ENCODE assay signal across 22 cellular contexts in genomic region chr1:181079920-181080319, GRCh38. TPM values are rescaled to one million over a fixed set of nuclear protein-coding genes. Genes with fewer than 3 reads are reported as not detected.
DNase-seq lines count a peak whose midpoint lies in the region; ATAC-seq lines count a peak whose summit lies in the region.
"Had no signal": no experiment of that assay in that cellular context is flagged by ENCODE, and none has a peak within 500 bp of the region (broad histone marks: within the 10 kb centered on the region; RNA-seq: fewer than 3 reads in every experiment).

No MANE protein-coding gene starts in this region.

- no peaks in the 10 kb centered on the region for H4K20me1 ChIP-seq in Karpas-422 (ENCODE audit: insufficient read depth, low read depth, low read length)

- H3K27ac ChIP-seq in Karpas-422 (ENCODE audit: low read length): no peak overlapping the region

- H3K9me2 ChIP-seq in Karpas-422 (replicated peaks; ENCODE audit: insufficient read depth, low read length): no peaks in the 10 kb centered on the region

- H2AFZ ChIP-seq in Karpas-422 (ENCODE audit: low read length): no peak overlapping the region
- H2AFZ ChIP-seq: GM23248 had no signal

- intact Hi-C loops in activated T-helper 2 cell treated with anti-CD3 and anti-CD28 coated beads, Interferon-gamma antibody, Interleukin-2, Interleukin-4, amounts not matched to agents 10 μg/mL and 5 μg/mL and 100 μg/mL, durations not matched to agents 14 hours and 24 hours and 36 hours (cut with micrococcal nuclease): loop anchor here (2.0 to 10.0 kb wide), 3 partner anchors 17 to 925 kb away; partner anchors contain the start of gene QSOX1

- no peak overlapping the region for H3K4me2 ChIP-seq in Karpas-422 (ENCODE audit: low read depth, low read length, poor library complexity, severe bottlenecking)

- H3K27me3 Mint-ChIP-seq in activated T-cell treated with anti-CD3 and anti-CD28 coated beads, Interleukin-2, amount 50 U/mL, for 72 hours (ENCODE audit: low read depth): peaks cover 26% of the 10 kb centered on the region
- H3K27me3 Mint-ChIP-seq in activated T-cell treated with anti-CD3 and anti-CD28 coated beads, Interleukin-2, amount 50 U/mL, for 24 hours: peaks cover 22% of the 10 kb centered on the region
- peaks cover 9% of the 10 kb centered on the region for H3K27me3 Mint-ChIP-seq in activated T-helper 2 cell treated with anti-CD3 and anti-CD28 coated beads, Interferon-gamma antibody, Interleukin-2, Interleukin-4, amounts not matched to agents 10 μg/mL and 5 μg/mL and 100 μg/mL, durations not matched to agents 14 hours and 24 hours and 36 hours (ENCODE audit: low read depth)

- no peak overlapping the region for H3K4me3 ChIP-seq in Karpas-422 (ENCODE audit: low read length)
- H3K4me3 ChIP-seq: GM23248 had no signal

- no peak overlapping the region for H3K9ac ChIP-seq in Karpas-422 (ENCODE audit: low read length)

- H3K27ac Mint-ChIP-seq in activated T-cell treated with anti-CD3 and anti-CD28 coated beads, Interleukin-2, amount 50 U/mL, for 72 hours: no peak overlapping the region
- no peak overlapping the region for H3K27ac Mint-ChIP-seq in activated T-cell treated with anti-CD3 and anti-CD28 coated beads, Interleukin-2, amount 50 U/mL, for 24 hours
- no peak overlapping the region for H3K27ac Mint-ChIP-seq in activated T-helper 2 cell treated with anti-CD3 and anti-CD28 coated beads, Interferon-gamma antibody, Interleukin-2, Interleukin-4, amounts not matched to agents 10 μg/mL and 5 μg/mL and 100 μg/mL, durations not matched to agents 14 hours and 24 hours and 36 hours
- H3K27ac Mint-ChIP-seq in stimulated activated effector memory CD8-positive, alpha-beta T cell treated with anti-CD3 and anti-CD28 coated beads, Interleukin-12 subunit alpha, Interleukin-12 subunit beta, amount 100 ng/mL, for 72 hours: peak overlapping the region; percentile 51
- H3K27ac Mint-ChIP-seq: CD4-positive, alpha-beta T cell; H9 had no signal

- no peaks in the 10 kb centered on the region for H3K27me3 ChIP-seq in Karpas-422 (ENCODE audit: low read length)
- H3K27me3 ChIP-seq: BE2C had no signal

- H3K9me3 ChIP-seq in Karpas-422 (ENCODE audit: low read length): no peaks in the 10 kb centered on the region
- H3K9me3 ChIP-seq: BE2C had no signal

- DNase-seq in activated T-cell treated with anti-CD3 and anti-CD28 coated beads, Interleukin-2, amount 50 U/mL, for 72 hours: no peak
- DNase-seq in activated T-cell treated with anti-CD3 and anti-CD28 coated beads, Interleukin-2, amount 50 U/mL, for 24 hours: no peak
- DNase-seq in Karpas-422 (peak; percentile 23), UCSD-AML1 (lab: John Stamatoyannopoulos, UW; ENCODE audit: unreplicated experiment) (no peak), midbrain (lab: John Stamatoyannopoulos, UW) (no peak)
- DNase-seq in activated T-helper 2 cell treated with anti-CD3 and anti-CD28 coated beads, Interferon-gamma antibody, Interleukin-2, Interleukin-4, amounts not matched to agents 10 μg/mL and 5 μg/mL and 100 μg/mL, durations not matched to agents 14 hours and 24 hours and 36 hours (ENCODE audit: low spot score): no peak
- no peak for DNase-seq in stimulated activated effector memory CD8-positive, alpha-beta T cell treated with anti-CD3 and anti-CD28 coated beads, Interleukin-12 subunit alpha, Interleukin-12 subunit beta, amount 100 ng/mL, for 72 hours (ENCODE audit: low spot score in 2 of 2)
- DNase-seq in activated CD4-positive, alpha-beta T cell treated with anti-CD3 and anti-CD28 coated beads for 48 hours: no peak
- DNase-seq: BE2C; CD4-positive, alpha-beta T cell; COR-L47; DMS 273 treated with DMSO at 0.1 percent for 48 hours; DMS79 treated with DMSO at 0.1 percent for 48 hours; GM23248; H9; KG1; NCI-H1105 treated with DMSO at 0.1 percent for 48 hours; NCI-H2029 treated with DMSO at 0.1 percent for 48 hours; NCI-H524 treated with DMSO at 0.1 percent for 48 hours; NCI-H82; OCI-M1; Right ventricle myocardium superior had no signal

- H3K36me3 Mint-ChIP-seq in activated T-cell treated with anti-CD3 and anti-CD28 coated beads, Interleukin-2, amount 50 U/mL, for 72 hours (ENCODE audit: insufficient read depth in 2 of 2): no peaks in the 10 kb centered on the region
- H3K36me3 Mint-ChIP-seq in activated T-cell treated with anti-CD3 and anti-CD28 coated beads, Interleukin-2, amount 50 U/mL, for 24 hours (ENCODE audit: low read depth): no peaks in the 10 kb centered on the region
- H3K36me3 Mint-ChIP-seq in activated T-helper 2 cell treated with anti-CD3 and anti-CD28 coated beads, Interferon-gamma antibody, Interleukin-2, Interleukin-4, amounts not matched to agents 10 μg/mL and 5 μg/mL and 100 μg/mL, durations not matched to agents 14 hours and 24 hours and 36 hours (ENCODE audit: low read depth): no peaks in the 10 kb centered on the region
- no peaks in the 10 kb centered on the region for H3K36me3 Mint-ChIP-seq in stimulated activated effector memory CD8-positive, alpha-beta T cell treated with anti-CD3 and anti-CD28 coated beads, Interleukin-12 subunit alpha, Interleukin-12 subunit beta, amount 100 ng/mL, for 72 hours

- H3K4me1 Mint-ChIP-seq in activated T-cell treated with anti-CD3 and anti-CD28 coated beads, Interleukin-2, amount 50 U/mL, for 72 hours (ENCODE audit: low read depth): peaks cover 38% of the 10 kb centered on the region
- H3K4me1 Mint-ChIP-seq in activated T-cell treated with anti-CD3 and anti-CD28 coated beads, Interleukin-2, amount 50 U/mL, for 24 hours (ENCODE audit: low read depth): peaks cover 20% of the 10 kb centered on the region
- H3K4me1 Mint-ChIP-seq in activated T-helper 2 cell treated with anti-CD3 and anti-CD28 coated beads, Interferon-gamma antibody, Interleukin-2, Interleukin-4, amounts not matched to agents 10 μg/mL and 5 μg/mL and 100 μg/mL, durations not matched to agents 14 hours and 24 hours and 36 hours (ENCODE audit: low read depth): peaks cover 37% of the 10 kb centered on the region
- peaks cover 34% of the 10 kb centered on the region for H3K4me1 Mint-ChIP-seq in stimulated activated effector memory CD8-positive, alpha-beta T cell treated with anti-CD3 and anti-CD28 coated beads, Interleukin-12 subunit alpha, Interleukin-12 subunit beta, amount 100 ng/mL, for 72 hours

- H3K4me1 ChIP-seq in Karpas-422 (ENCODE audit: low read length): peaks cover 9% of the 10 kb centered on the region; the same call in 1 of the 2 replicates
- H3K4me1 ChIP-seq: BE2C had no signal

- H3K36me3 ChIP-seq in Karpas-422 (ENCODE audit: insufficient read depth, low read length): no peaks in the 10 kb centered on the region
- H3K36me3 ChIP-seq: BE2C had no signal

- H3K79me2 ChIP-seq in Karpas-422 (ENCODE audit: low read length): no peaks in the 10 kb centered on the region

- H3K9me3 Mint-ChIP-seq in activated T-cell treated with anti-CD3 and anti-CD28 coated beads, Interleukin-2, amount 50 U/mL, for 72 hours: no peaks in the 10 kb centered on the region
- no peaks in the 10 kb centered on the region for H3K9me3 Mint-ChIP-seq in activated T-cell treated with anti-CD3 and anti-CD28 coated beads, Interleukin-2, amount 50 U/mL, for 24 hours
- peaks cover under 1% of the 10 kb centered on the region for H3K9me3 Mint-ChIP-seq in activated T-helper 2 cell treated with anti-CD3 and anti-CD28 coated beads, Interferon-gamma antibody, Interleukin-2, Interleukin-4, amounts not matched to agents 10 μg/mL and 5 μg/mL and 100 μg/mL, durations not matched to agents 14 hours and 24 hours and 36 hours
- H3K9me3 Mint-ChIP-seq in stimulated activated effector memory CD8-positive, alpha-beta T cell treated with anti-CD3 and anti-CD28 coated beads, Interleukin-12 subunit alpha, Interleukin-12 subunit beta, amount 100 ng/mL, for 72 hours: no peaks in the 10 kb centered on the region
- H3K9me3 Mint-ChIP-seq: CD4-positive, alpha-beta T cell; H9 had no signal

- no peak for ATAC-seq in activated T-cell treated with anti-CD3 and anti-CD28 coated beads, Interleukin-2, amount 50 U/mL, for 72 hours (replicated peaks in 1 of 2)
- no peak for ATAC-seq in stimulated activated effector memory CD8-positive, alpha-beta T cell treated with anti-CD3 and anti-CD28 coated beads, Interleukin-12 subunit alpha, Interleukin-12 subunit beta, amount 100 ng/mL, for 72 hours

- H3K4me3 Mint-ChIP-seq in activated T-cell treated with anti-CD3 and anti-CD28 coated beads, Interleukin-2, amount 50 U/mL, for 72 hours: peak overlapping the region; percentile 4 to 69
- no peak overlapping the region for H3K4me3 Mint-ChIP-seq in activated T-cell treated with anti-CD3 and anti-CD28 coated beads, Interleukin-2, amount 50 U/mL, for 24 hours
- H3K4me3 Mint-ChIP-seq in activated T-helper 2 cell treated with anti-CD3 and anti-CD28 coated beads, Interferon-gamma antibody, Interleukin-2, Interleukin-4, amounts not matched to agents 10 μg/mL and 5 μg/mL and 100 μg/mL, durations not matched to agents 14 hours and 24 hours and 36 hours (ENCODE audit: low read depth): peak overlapping the region; percentile 33
- H3K4me3 Mint-ChIP-seq in stimulated activated effector memory CD8-positive, alpha-beta T cell treated with anti-CD3 and anti-CD28 coated beads, Interleukin-12 subunit alpha, Interleukin-12 subunit beta, amount 100 ng/mL, for 72 hours: peak overlapping the region; percentile 28
- H3K4me3 Mint-ChIP-seq: CD4-positive, alpha-beta T cell; H9 had no signal

RNA-seq across cellular contexts. Expression of gene IER5, which starts 8.6 kb away (rescaled TPM):
- total RNA-seq in activated T-cell treated with anti-CD3 and anti-CD28 coated beads, Interleukin-2, amount 50 U/mL, for 72 hours: 10 to 100 TPM; 71.8 to 72.2 TPM
- total RNA-seq in Karpas-422 (2014; rRNA removed; shearing (Covaris generic); ENCODE audit: low replicate concordance): 5.3 and 9.9 TPM in 2 replicates
- total RNA-seq in activated T-helper 2 cell treated with anti-CD3 and anti-CD28 coated beads, Interferon-gamma antibody, Interleukin-2, Interleukin-4, amounts not matched to agents 10 μg/mL and 5 μg/mL and 100 μg/mL, durations not matched to agents 14 hours and 24 hours and 36 hours: 44.3 and 44.6 TPM in 2 replicates

RNA-seq across cellular contexts. Expression of gene MR1, which starts 46.1 kb away (rescaled TPM):
- 10 to 100 TPM; 48.9 to 49.9 TPM for total RNA-seq in activated T-cell treated with anti-CD3 and anti-CD28 coated beads, Interleukin-2, amount 50 U/mL, for 72 hours
- total RNA-seq in Karpas-422 (2014; rRNA removed; shearing (Covaris generic); ENCODE audit: low replicate concordance): 23.2 and 37.3 TPM in 2 replicates
- 13.8 and 18.2 TPM in 2 replicates for total RNA-seq in activated T-helper 2 cell treated with anti-CD3 and anti-CD28 coated beads, Interferon-gamma antibody, Interleukin-2, Interleukin-4, amounts not matched to agents 10 μg/mL and 5 μg/mL and 100 μg/mL, durations not matched to agents 14 hours and 24 hours and 36 hours

RNA-seq across cellular contexts. Expression of gene STX6, which starts 57.2 kb away (rescaled TPM):
- 10 to 100 TPM; 20.9 to 21.5 TPM for total RNA-seq in activated T-cell treated with anti-CD3 and anti-CD28 coated beads, Interleukin-2, amount 50 U/mL, for 72 hours
- 25.0 and 26.4 TPM in 2 replicates for total RNA-seq in Karpas-422 (2014; rRNA removed; shearing (Covaris generic); ENCODE audit: low replicate concordance)
- total RNA-seq in activated T-helper 2 cell treated with anti-CD3 and anti-CD28 coated beads, Interferon-gamma antibody, Interleukin-2, Interleukin-4, amounts not matched to agents 10 μg/mL and 5 μg/mL and 100 μg/mL, durations not matched to agents 14 hours and 24 hours and 36 hours: 31.2 and 31.4 TPM in 2 replicates
